In the genomic region with DNA sequence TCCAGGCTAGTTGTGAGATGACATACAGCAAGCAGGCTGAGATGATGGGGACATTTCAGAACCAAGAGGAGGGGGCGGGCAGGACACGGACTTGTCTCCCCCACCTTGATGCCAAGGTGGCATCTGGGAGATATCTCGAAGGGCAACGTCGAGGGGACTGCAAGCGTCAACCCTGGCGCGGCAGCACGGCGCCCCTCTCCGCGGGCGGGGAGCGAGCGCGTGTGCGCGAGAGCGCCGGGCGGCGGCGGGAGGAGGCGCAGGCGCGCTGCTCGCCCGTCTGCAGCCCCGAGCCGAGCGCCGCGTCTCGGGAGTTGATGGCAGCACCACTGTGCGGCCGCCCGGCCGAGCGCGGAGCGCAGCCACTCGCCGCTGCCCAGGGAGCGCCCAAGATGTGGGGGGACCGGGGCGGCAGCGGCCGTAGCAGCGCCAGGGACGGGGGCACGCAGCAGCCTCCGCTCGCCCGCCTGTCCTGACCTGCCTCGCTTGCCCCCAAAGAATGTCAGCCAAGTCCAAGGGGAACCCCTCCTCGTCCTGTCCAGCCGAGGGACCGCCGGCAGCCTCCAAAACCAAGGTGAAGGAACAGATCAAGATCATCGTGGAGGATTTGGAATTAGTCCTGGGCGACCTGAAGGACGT, we compare ENCODE assay signal across 8 cellular contexts. TPM values are rescaled to one million over a fixed set of nuclear protein-coding genes. Genes with fewer than 3 reads are reported as not detected.
DNase-seq lines count a peak whose midpoint lies in the region; ATAC-seq and TF ChIP-seq lines count a peak whose summit lies in the region.

A gene (plus strand): TSS at position 310 of the 636 bp plus-strand sequence.

- H3K4me1 ChIP-seq in endodermal cell (ENCODE audit: control insufficient read depth, insufficient read depth, low read length) (no peaks in the 10 kb centered on the region), suprapubic skin (peaks cover 27% of the 10 kb centered on the region)

- H3K4me1 Mint-ChIP-seq in endodermal cell, result peaks cover 5% of the 10 kb centered on the region

- H3K36me3 Mint-ChIP-seq in endodermal cell (ENCODE audit: low read depth), result no peaks in the 10 kb centered on the region

- TF ChIP-seq CTCF in endodermal cell (conservative IDR thresholded peaks at IDR 0.05) (peak; percentile 58), suprapubic skin (IDR thresholded peaks at IDR 0.05) (peak in 1 of 2 donors; percentile 36)

- H3K9me3 Mint-ChIP-seq in endodermal cell, result no peaks in the 10 kb centered on the region

- TF ChIP-seq EP300 in suprapubic skin (IDR thresholded peaks at IDR 0.05), result no peak

- no peaks in the 10 kb centered on the region for H3K36me3 ChIP-seq in endodermal cell (ENCODE audit: control insufficient read depth, insufficient read depth, low read length)
- no peaks in the 10 kb centered on the region for H3K36me3 ChIP-seq in suprapubic skin

- ATAC-seq in GM19452 (IDR thresholded peaks at IDR 0.05; ENCODE audit: unreplicated experiment) (peak; percentile 60), HG03442 (IDR thresholded peaks at IDR 0.05; ENCODE audit: unreplicated experiment) (peak; percentile 88)

- no peak within 1 kb of the TSS for H3K9ac ChIP-seq in endodermal cell (ENCODE audit: extremely low read depth, low read length, poor library complexity, severe bottlenecking)

- DNase-seq in DMS53 (lab: John Stamatoyannopoulos, UW) (peak; percentile 86), SKM-1 (lab: John Stamatoyannopoulos, UW; ENCODE audit: unreplicated experiment) (peak; percentile 5), endodermal cell (peak; percentile 86), medulla oblongata (ENCODE audit: extremely low spot score) (peak; percentile 69), suprapubic skin (ENCODE audit: low spot score in 2 of 2) (peak; percentile 67 to 78), NCI-H345 treated with DMSO at 0.1 percent for 48 hours (lab: John Stamatoyannopoulos, UW; ENCODE audit: unreplicated experiment) (no peak)

- H3K4me3 ChIP-seq in endodermal cell (ENCODE audit: low read length), result peak within 1 kb of the TSS; percentile 82
- peak within 1 kb of the TSS; percentile 64 for H3K4me3 ChIP-seq in suprapubic skin

- TF ChIP-seq POLR2A in suprapubic skin (IDR thresholded peaks at IDR 0.05), result no peak

- peak within 1 kb of the TSS; percentile 65 for H3K4me3 Mint-ChIP-seq in endodermal cell

- no peaks in the 10 kb centered on the region for H3K9me3 ChIP-seq in endodermal cell (ENCODE audit: control insufficient read depth, low read length)
- H3K9me3 ChIP-seq in suprapubic skin, result no peaks in the 10 kb centered on the region

- WGBS in endodermal cell (ENCODE audit: insufficient coverage in 1 of 2, insufficient read length in 1 of 2), 2 experiments, result 0 to 3% methylated on average over 6 to 62 of the region's 62 CpGs
- 0% methylated on average over 8 of the region's 62 CpGs for WGBS in suprapubic skin

- peaks cover 68% of the 10 kb centered on the region for H3K27me3 Mint-ChIP-seq in endodermal cell (ENCODE audit: insufficient read depth)

- H3K27ac ChIP-seq in endodermal cell (ENCODE audit: low read depth, low read length) (no peak within 1 kb of the TSS), suprapubic skin (peak within 1 kb of the TSS; percentile 59)

- H3K27ac Mint-ChIP-seq in endodermal cell, result no peak within 1 kb of the TSS

- peaks cover 61% of the 10 kb centered on the region for H3K27me3 ChIP-seq in endodermal cell (ENCODE audit: control insufficient read depth, insufficient read depth, low read length, poor library complexity, severe bottlenecking)
- peaks cover 23% of the 10 kb centered on the region for H3K27me3 ChIP-seq in suprapubic skin

RNA-seq across cellular contexts. Expression of the gene that starts here (rescaled TPM):
- total RNA-seq in endodermal cell, result under 1 TPM; 0.53 to 0.64 TPM
- polyA plus RNA-seq in endodermal cell (2013, experiment 1 of 2), result 0.96 TPM
- 0.62 TPM for polyA plus RNA-seq in endodermal cell (2013, experiment 2 of 2)
- 1 to 10 TPM in 2 of 4 donors, under 1 TPM in 2; 0.76 to 1.4 (median 1.0) TPM for total RNA-seq in suprapubic skin

Comparison
In these comparisons a context has a peak if more than half of its experiments do, and no peak if none do; other contexts are left out.
1. Peak in DNase-seq and H3K4me3 ChIP-seq in endodermal cell; RNA of the gene not detected or under 1 TPM.